ENCODE assay signal across 13 cellular contexts in the genomic region with DNA sequence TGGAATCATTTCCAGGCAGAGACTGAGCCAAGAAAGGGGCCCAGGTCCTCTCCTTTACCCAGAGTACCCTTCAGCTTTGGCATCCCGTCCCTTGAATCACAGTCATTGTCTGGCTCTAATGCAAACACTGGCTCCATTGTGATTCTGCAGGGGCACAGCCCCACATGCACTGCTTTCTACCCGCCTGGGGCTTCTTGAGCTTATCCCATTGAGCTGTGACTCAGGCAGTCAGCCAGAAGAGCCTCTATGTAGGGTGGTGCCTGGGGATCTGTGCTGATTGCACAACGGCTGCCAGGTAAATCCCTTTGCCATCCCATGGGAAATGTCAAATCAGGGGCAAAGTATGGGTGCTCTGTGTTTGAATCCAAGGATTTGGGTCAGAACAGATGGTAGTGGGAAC.
DNase-seq lines count a peak whose midpoint lies in the region; ATAC-seq lines count a peak whose summit lies in the region.
"Had no signal": no experiment of that assay in that cellular context is flagged by ENCODE, and none has a peak within 500 bp of the region (broad histone marks: within the 10 kb centered on the region; RNA-seq: fewer than 3 reads in every experiment).

No MANE protein-coding gene starts in this region.

- DNase-seq in DMS53 treated with DMSO at 0.1 percent for 48 hours (lab: John Stamatoyannopoulos, UW; ENCODE audit: unreplicated experiment) (peak; percentile 11), NCI-H2081 (lab: John Stamatoyannopoulos, UW) (peak; percentile 70 to 81), cerebellar cortex (ENCODE audit: low spot score) (peak; percentile 1), nucleus accumbens (lab: John Stamatoyannopoulos, UW) (peak in 50 of 56 donors; percentile 5 to 83 (median 50))
- DNase-seq in activated CD8-positive, alpha-beta memory T cell treated with anti-CD3 and anti-CD28 coated beads for 24 hours: no peak
- DNase-seq: activated T-cell treated with anti-CD3 and anti-CD28 coated beads, Interleukin-2, amount 50 U/mL, for 1 hour; BE2C; esophagus squamous epithelium; immature natural killer cell; stimulated activated CD4-positive, alpha-beta T cell treated with anti-CD3 and anti-CD28 coated beads, Interleukin-4, amount 100 ng/mL, for 1 hour had no signal

- ATAC-seq in GM21526 (IDR thresholded peaks at IDR 0.05; ENCODE audit: low FRiP score, unreplicated experiment) (no peak), GM21723 (IDR thresholded peaks at IDR 0.05; ENCODE audit: unreplicated experiment) (no peak), HG02981 (IDR thresholded peaks at IDR 0.05; ENCODE audit: unreplicated experiment) (no peak)
